In the genomic region with DNA sequence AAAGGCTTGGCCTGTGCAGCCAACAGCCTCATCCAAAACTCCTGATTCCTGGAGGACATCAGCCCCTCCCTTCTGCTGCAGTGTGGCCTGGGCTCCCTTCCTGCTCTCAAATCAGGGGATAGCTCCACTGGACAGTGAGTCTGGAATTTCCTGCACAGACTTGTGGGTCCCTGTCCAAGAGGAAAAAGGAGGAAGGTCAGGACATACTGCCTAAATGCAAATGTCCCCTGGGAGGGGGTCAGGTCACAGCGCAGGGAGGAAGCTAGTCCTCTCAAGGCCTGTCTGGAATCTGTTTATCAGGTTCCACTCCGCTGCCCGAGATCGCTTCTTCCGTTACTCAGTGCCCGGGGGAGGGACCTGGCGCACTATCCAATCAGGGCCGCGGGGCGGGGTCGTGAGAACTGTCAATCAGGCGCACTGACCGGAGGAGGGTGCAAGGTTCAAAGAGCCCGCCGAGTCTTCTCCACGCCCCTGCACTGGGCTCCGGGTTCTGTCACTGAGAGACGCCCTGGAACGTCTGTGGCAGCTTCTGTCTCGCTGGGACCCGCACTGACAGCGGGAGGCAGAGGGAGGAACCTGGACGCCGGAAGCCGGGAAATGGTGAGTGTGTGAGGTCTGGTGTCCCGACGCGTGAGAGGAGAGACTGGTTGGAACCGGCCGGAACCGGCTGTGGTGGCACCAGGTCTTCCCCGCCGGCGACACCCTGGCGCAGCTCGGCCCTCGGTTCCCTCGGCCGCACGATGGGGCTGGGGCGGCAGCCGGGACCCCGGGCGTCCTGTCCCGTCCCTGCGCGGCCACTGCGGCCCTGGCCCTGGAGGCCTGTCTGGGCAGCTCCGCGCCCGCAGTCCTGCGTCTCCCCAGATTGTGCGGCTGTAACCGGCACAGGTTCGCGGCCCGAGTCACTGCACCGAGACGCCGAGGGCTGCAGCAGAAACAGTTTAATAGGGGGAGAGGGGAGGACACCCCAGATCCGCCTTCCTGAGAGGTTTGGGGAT, we compare ENCODE assay signal across 8 cellular contexts. TPM values are rescaled to one million over a fixed set of nuclear protein-coding genes. Genes with fewer than 3 reads are reported as not detected.
DNase-seq lines count a peak whose midpoint lies in the region; ATAC-seq and TF ChIP-seq lines count a peak whose summit lies in the region.

Gene ZNF441, plus strand, starts transcription at position 404 of the 995 bp plus-strand sequence. Its CDS starts 194 bp downstream, at position 598.

- no peaks in the 10 kb centered on the region for H3K36me3 ChIP-seq in KOPT-K1 (ENCODE audit: insufficient read depth, low read length)

- peak within 1 kb of the TSS; percentile 93 for H3K27ac Mint-ChIP-seq in activated T-helper 2 cell treated with anti-CD3 and anti-CD28 coated beads, Interferon-gamma antibody, Interleukin-2, Interleukin-4, amounts not matched to agents 10 μg/mL and 5 μg/mL and 100 μg/mL, durations not matched to agents 14 hours and 24 hours and 36 hours
- peak within 1 kb of the TSS; percentile 91 to 98 for H3K27ac Mint-ChIP-seq in natural killer cell
- peak within 1 kb of the TSS; percentile 100 for H3K27ac Mint-ChIP-seq in stimulated activated naive B cell treated with anti-CD40 and anti-IgM and Interleukin-4, amounts not matched to agents 10 μg/mL and 1 μg/mL and 100 μg/mL, for 72 hours

- peak; percentile 90 for ATAC-seq in GM21737 (IDR thresholded peaks at IDR 0.05; ENCODE audit: unreplicated experiment)
- ATAC-seq in natural killer cell = peak; percentile 92 to 97 (median 96)
- ATAC-seq in stimulated activated naive B cell treated with anti-CD40 and anti-IgM and Interleukin-4, amounts not matched to agents 10 μg/mL and 1 μg/mL and 100 μg/mL, for 72 hours (replicated peaks) = peak; percentile 95 to 96

- peak; percentile 88 for DNase-seq in DMS53 treated with DMSO at 0.1 percent for 48 hours (lab: John Stamatoyannopoulos, UW; ENCODE audit: unreplicated experiment)
- peak; percentile 94 for DNase-seq in RPMI7951 (ENCODE audit: low read depth)
- DNase-seq in activated T-helper 2 cell treated with anti-CD3 and anti-CD28 coated beads, Interferon-gamma antibody, Interleukin-2, Interleukin-4, amounts not matched to agents 10 μg/mL and 5 μg/mL and 100 μg/mL, durations not matched to agents 14 hours and 24 hours and 36 hours (ENCODE audit: low spot score) = peak; percentile 89
- peak; percentile 91 for DNase-seq in fibroblast of peridontal ligament (ENCODE audit: extremely low read depth)
- peak; percentile 95 for DNase-seq in natural killer cell
- peak; percentile 94 for DNase-seq in stimulated activated naive B cell treated with anti-CD40 and anti-IgM and Interleukin-4, amounts not matched to agents 10 μg/mL and 1 μg/mL and 100 μg/mL, for 72 hours

- H3K36me3 Mint-ChIP-seq in activated T-helper 2 cell treated with anti-CD3 and anti-CD28 coated beads, Interferon-gamma antibody, Interleukin-2, Interleukin-4, amounts not matched to agents 10 μg/mL and 5 μg/mL and 100 μg/mL, durations not matched to agents 14 hours and 24 hours and 36 hours (ENCODE audit: low read depth) = peaks cover 40% of the 10 kb centered on the region
- no peaks in the 10 kb centered on the region for H3K36me3 Mint-ChIP-seq in natural killer cell
- H3K36me3 Mint-ChIP-seq in stimulated activated naive B cell treated with anti-CD40 and anti-IgM and Interleukin-4, amounts not matched to agents 10 μg/mL and 1 μg/mL and 100 μg/mL, for 72 hours = peaks cover 15 to 37% of the 10 kb centered on the region in 2 donors

- no peak for TF ChIP-seq CTCF in natural killer cell (IDR thresholded peaks at IDR 0.05)

- intact Hi-C loops in activated T-helper 2 cell treated with anti-CD3 and anti-CD28 coated beads, Interferon-gamma antibody, Interleukin-2, Interleukin-4, amounts not matched to agents 10 μg/mL and 5 μg/mL and 100 μg/mL, durations not matched to agents 14 hours and 24 hours and 36 hours (cut with micrococcal nuclease) = loop anchor here (1.0 to 2.0 kb wide), 3 partner anchors 28 to 46 kb away; partner anchors contain the start of gene ZNF491
- intact Hi-C loops in natural killer cell (cut with micrococcal nuclease) = loop anchor here (1.0 kb wide), 1 partner anchor 28 kb away; no protein-coding TSS in a partner anchor

- peaks cover 27% of the 10 kb centered on the region for H3K9me3 ChIP-seq in KOPT-K1 (ENCODE audit: insufficient read depth, low read length, poor library complexity, severe bottlenecking)

- H3K4me3 Mint-ChIP-seq in activated T-helper 2 cell treated with anti-CD3 and anti-CD28 coated beads, Interferon-gamma antibody, Interleukin-2, Interleukin-4, amounts not matched to agents 10 μg/mL and 5 μg/mL and 100 μg/mL, durations not matched to agents 14 hours and 24 hours and 36 hours (ENCODE audit: low read depth) = peak within 1 kb of the TSS; percentile 96
- peak within 1 kb of the TSS; percentile 98 for H3K4me3 Mint-ChIP-seq in natural killer cell
- peak within 1 kb of the TSS; percentile 96 to 100 for H3K4me3 Mint-ChIP-seq in stimulated activated naive B cell treated with anti-CD40 and anti-IgM and Interleukin-4, amounts not matched to agents 10 μg/mL and 1 μg/mL and 100 μg/mL, for 72 hours

- peaks cover 3% of the 10 kb centered on the region for H3K27me3 Mint-ChIP-seq in activated T-helper 2 cell treated with anti-CD3 and anti-CD28 coated beads, Interferon-gamma antibody, Interleukin-2, Interleukin-4, amounts not matched to agents 10 μg/mL and 5 μg/mL and 100 μg/mL, durations not matched to agents 14 hours and 24 hours and 36 hours (ENCODE audit: low read depth)
- H3K27me3 Mint-ChIP-seq in natural killer cell (ENCODE audit: low read depth in 2 of 2) = peaks cover 0 to 3% of the 10 kb centered on the region in 2 donors
- no peaks in the 10 kb centered on the region for H3K27me3 Mint-ChIP-seq in stimulated activated naive B cell treated with anti-CD40 and anti-IgM and Interleukin-4, amounts not matched to agents 10 μg/mL and 1 μg/mL and 100 μg/mL, for 72 hours

- H3K27ac ChIP-seq in KOPT-K1 (ENCODE audit: low read depth, low read length, poor library complexity, severe bottlenecking) = peak within 1 kb of the TSS; percentile 57

- peaks cover 11% of the 10 kb centered on the region for H3K4me1 Mint-ChIP-seq in activated T-helper 2 cell treated with anti-CD3 and anti-CD28 coated beads, Interferon-gamma antibody, Interleukin-2, Interleukin-4, amounts not matched to agents 10 μg/mL and 5 μg/mL and 100 μg/mL, durations not matched to agents 14 hours and 24 hours and 36 hours (ENCODE audit: low read depth)
- H3K4me1 Mint-ChIP-seq in natural killer cell = peaks cover 28 to 30% of the 10 kb centered on the region in 2 donors
- H3K4me1 Mint-ChIP-seq in stimulated activated naive B cell treated with anti-CD40 and anti-IgM and Interleukin-4, amounts not matched to agents 10 μg/mL and 1 μg/mL and 100 μg/mL, for 72 hours = peaks cover 13 to 16% of the 10 kb centered on the region in 2 donors

- H3K9me3 Mint-ChIP-seq in activated T-helper 2 cell treated with anti-CD3 and anti-CD28 coated beads, Interferon-gamma antibody, Interleukin-2, Interleukin-4, amounts not matched to agents 10 μg/mL and 5 μg/mL and 100 μg/mL, durations not matched to agents 14 hours and 24 hours and 36 hours = peaks cover 55% of the 10 kb centered on the region
- peaks cover 0 to under 1% of the 10 kb centered on the region in 2 donors for H3K9me3 Mint-ChIP-seq in natural killer cell
- H3K9me3 Mint-ChIP-seq in stimulated activated naive B cell treated with anti-CD40 and anti-IgM and Interleukin-4, amounts not matched to agents 10 μg/mL and 1 μg/mL and 100 μg/mL, for 72 hours = peaks cover 21 to 24% of the 10 kb centered on the region in 2 donors

RNA-seq across cellular contexts. Expression of gene ZNF441, which starts in this region (rescaled TPM):
- 5.4 and 8.6 TPM in 2 replicates for total RNA-seq in RPMI7951 (2014; rRNA removed; shearing (Covaris generic))
- total RNA-seq in activated T-helper 2 cell treated with anti-CD3 and anti-CD28 coated beads, Interferon-gamma antibody, Interleukin-2, Interleukin-4, amounts not matched to agents 10 μg/mL and 5 μg/mL and 100 μg/mL, durations not matched to agents 14 hours and 24 hours and 36 hours = 4.2 and 4.9 TPM in 2 replicates
- 1 to 10 TPM; 6.5 to 9.6 (median 7.1) TPM for total RNA-seq in natural killer cell

Comparison
In these comparisons a context has a peak if more than half of its experiments do, and no peak if none do; other contexts are left out.
1. Peak in every context shown above with its lines: DNase-seq, ATAC-seq and H3K27ac ChIP-seq.